ENCODE assay signal across 21 cellular contexts in the genomic region with DNA sequence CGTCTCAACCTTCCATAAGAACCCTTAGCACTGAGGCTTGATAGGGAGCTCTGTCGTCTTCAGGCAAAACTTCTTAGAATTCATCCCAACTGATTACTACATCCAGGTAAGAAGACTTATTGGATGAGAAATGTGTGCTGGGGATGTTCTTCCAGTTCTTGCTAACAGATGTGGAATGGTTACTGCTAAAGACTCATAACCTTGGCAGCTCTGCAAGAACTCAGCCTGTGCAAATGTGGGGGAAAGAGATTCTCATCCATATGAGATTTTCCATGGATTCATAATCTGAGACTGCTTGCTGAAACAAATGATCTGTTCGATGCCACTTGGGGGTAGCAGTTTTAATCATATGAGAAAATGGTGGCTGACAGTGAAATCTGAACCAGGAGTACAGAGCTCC. TPM values are rescaled to one million over a fixed set of nuclear protein-coding genes. Genes with fewer than 3 reads are reported as not detected.
DNase-seq lines count a peak whose midpoint lies in the region; ATAC-seq, FAIRE-seq and TF ChIP-seq lines count a peak whose summit lies in the region.
"Had no signal": no experiment of that assay in that cellular context is flagged by ENCODE, and none has a peak within 500 bp of the region (broad histone marks: within the 10 kb centered on the region; RNA-seq: fewer than 3 reads in every experiment).

No MANE protein-coding gene starts in this region.

- H3K23ac ChIP-seq in H1 (ENCODE audit: insufficient read length): no peak overlapping the region

- H2AK5ac ChIP-seq in H1 (ENCODE audit: low read depth, low read length): no peak overlapping the region

- in situ Hi-C loops in GM23248 (cut with MboI): no loop called here

- H3K27me3 ChIP-seq in GM23248 (replicated peaks; ENCODE audit: insufficient read depth) (no peaks in the 10 kb centered on the region), H1 (replicated peaks in 1 of 4; ENCODE audit: control insufficient read depth in 3 of 4, extremely low read depth in 1 of 4, insufficient read depth in 3 of 4, low read length in 3 of 4) (no peaks in the 10 kb centered on the region), neural progenitor cell (no peaks in the 10 kb centered on the region)
- H3K27me3 ChIP-seq: BLaER1 had no signal

- H4K5ac ChIP-seq in H1 (ENCODE audit: insufficient read length, low read depth, low read length): no peak overlapping the region

- H3K27ac ChIP-seq in GM23248 (no peak overlapping the region), H1 (ENCODE audit: low read depth, low read length) (no peak overlapping the region), neural progenitor cell (no peak overlapping the region)
- H3K27ac ChIP-seq: BLaER1, KMS-11 had no signal

- no peak for TF ChIP-seq EP300 in H1 (IDR thresholded peaks at IDR 0.05; ENCODE audit: borderline replicate concordance in 1 of 2, low read depth in 2 of 2, low read length in 2 of 2)

- DNase-seq in GM23248: peak; percentile 30
- no peak for DNase-seq in H1 (ENCODE audit: low read depth in 1 of 2, low spot score in 2 of 2)
- DNase-seq in neural progenitor cell (ENCODE audit: low spot score): no peak
- DNase-seq in stimulated activated effector memory CD8-positive, alpha-beta T cell treated with anti-CD3 and anti-CD28 coated beads, Interleukin-12 subunit alpha, Interleukin-12 subunit beta, amount 100 ng/mL, for 72 hours (ENCODE audit: low spot score in 2 of 2): no peak
- no peak for DNase-seq in cerebellar cortex (ENCODE audit: low spot score)
- no peak for DNase-seq in EL
- DNase-seq: ACHN; CD4-positive, alpha-beta memory T cell; DMS153; DMS79; GF-D8; H7 had no signal

- WGBS in GM23248 (ENCODE audit: low coverage in 1 of 2, low lambda C conversion rate in 2 of 2, missing lambda C conversion rate in 2 of 2), 2 experiments: 48 to 50% methylated on average over 3 of the region's 3 CpGs
- WGBS in H1 (ENCODE audit: extremely low coverage in 1 of 2, insufficient coverage in 1 of 2, insufficient read length in 1 of 2, insufficient replicate concordance in 2 of 2, low coverage in 1 of 2, low lambda C conversion rate in 2 of 2, missing lambda C conversion rate in 1 of 2), 2 experiments: 80% methylated on average over 3 of the region's 3 CpGs; no CpG with 5 or more reads in 1 of the 2 experiments

- no peak overlapping the region for H3K18ac ChIP-seq in H1 (ENCODE audit: extremely low read depth, low read length)

- ATAC-seq in stimulated activated effector memory CD8-positive, alpha-beta T cell treated with anti-CD3 and anti-CD28 coated beads, Interleukin-12 subunit alpha, Interleukin-12 subunit beta, amount 100 ng/mL, for 72 hours: no peak
- ATAC-seq in GM21737 (IDR thresholded peaks at IDR 0.05; ENCODE audit: unreplicated experiment): no peak
- ATAC-seq in HG02885 (IDR thresholded peaks at IDR 0.05; ENCODE audit: poor library complexity, unreplicated experiment): no peak
- ATAC-seq: GM12878, GM23338 had no signal

- H2BK5ac ChIP-seq in H1 (ENCODE audit: low read depth, low read length): no peak overlapping the region

- H3K4ac ChIP-seq in H1 (replicated peaks; ENCODE audit: insufficient read length, low read depth, low read length): no peak overlapping the region

- H3K23me2 ChIP-seq in H1 (ENCODE audit: low read depth, low read length): no peaks in the 10 kb centered on the region

- H2BK12ac ChIP-seq in H1 (ENCODE audit: low read depth, low read length): no peak overlapping the region

- CTCF ChIA-PET in H1 (lab: Charles Lee; ENCODE audit: partially characterized antibody): interaction anchor here (0.6 to 0.8 kb wide), 2 partner anchors 8 to 129 kb away, joined by 3 read pairs; no protein-coding TSS in a partner anchor

- H3K9me3 ChIP-seq in GM23248 (ENCODE audit: low read depth): no peaks in the 10 kb centered on the region
- peaks cover 13 to 17% of the 10 kb centered on the region in 2 experiments for H3K9me3 ChIP-seq in H1 (ENCODE audit: insufficient read depth in 2 of 2, low read depth in 1 of 2, low read length in 1 of 2)
- H3K9me3 ChIP-seq in neural progenitor cell (ENCODE audit: low read depth): no peaks in the 10 kb centered on the region

- no peaks in the 10 kb centered on the region for H3F3A ChIP-seq in GM23248 (ENCODE audit: insufficient read depth)
- H3F3A ChIP-seq in neural progenitor cell (ENCODE audit: low read depth): no peaks in the 10 kb centered on the region

- no peak for TF ChIP-seq RAD21 in H1 (IDR thresholded peaks at IDR 0.05 in 1 of 2, conservative IDR thresholded peaks at IDR 0.05 in 1 of 2; ENCODE audit: low read depth in 2 of 2, low read length in 2 of 2)

- peaks cover 15% of the 10 kb centered on the region for H3K9me3 Mint-ChIP-seq in neural progenitor cell
- H3K9me3 Mint-ChIP-seq in stimulated activated effector memory CD8-positive, alpha-beta T cell treated with anti-CD3 and anti-CD28 coated beads, Interleukin-12 subunit alpha, Interleukin-12 subunit beta, amount 100 ng/mL, for 72 hours: no peaks in the 10 kb centered on the region

- H4K8ac ChIP-seq in H1 (ENCODE audit: extremely low read depth, insufficient read depth, low read length): no peak overlapping the region

- H3K4me2 ChIP-seq in GM23248 (ENCODE audit: unreplicated experiment): no peak overlapping the region
- H3K4me2 ChIP-seq in H1 (ENCODE audit: insufficient read depth in 1 of 2, low read depth in 2 of 2, low read length in 2 of 2): no peak overlapping the region
- no peak overlapping the region for H3K4me2 ChIP-seq in neural progenitor cell
- H3K4me2 ChIP-seq: BLaER1, GM23338, KMS-11 had no signal

- H2BK20ac ChIP-seq in H1 (ENCODE audit: low read length): no peak overlapping the region

- H3K4me1 ChIP-seq in GM23248 (ENCODE audit: insufficient read depth) (no peaks in the 10 kb centered on the region), H1 (replicated peaks in 1 of 4; ENCODE audit: control insufficient read depth in 3 of 4, insufficient read depth in 4 of 4, low read length in 3 of 4) (no peaks in the 10 kb centered on the region), neural progenitor cell (no peaks in the 10 kb centered on the region)
- H3K4me1 ChIP-seq: BLaER1 had no signal

- no peak for TF ChIP-seq POLR2A in H1 (IDR thresholded peaks at IDR 0.05; ENCODE audit: control extremely low read depth in 1 of 2, low read depth in 2 of 2, low read length in 2 of 2)

- H3K36me3 Mint-ChIP-seq in neural progenitor cell: peaks cover 36% of the 10 kb centered on the region
- peaks cover 52% of the 10 kb centered on the region for H3K36me3 Mint-ChIP-seq in stimulated activated effector memory CD8-positive, alpha-beta T cell treated with anti-CD3 and anti-CD28 coated beads, Interleukin-12 subunit alpha, Interleukin-12 subunit beta, amount 100 ng/mL, for 72 hours

- H3K56ac ChIP-seq in H1 (replicated peaks; ENCODE audit: insufficient read length, low read depth, low read length): no peak overlapping the region

- no peaks in the 10 kb centered on the region; the same call in 1 of the 2 replicates for H3K79me1 ChIP-seq in H1 (ENCODE audit: low read depth, low read length)

- H2AFZ ChIP-seq in GM23248: no peak overlapping the region
- no peak overlapping the region for H2AFZ ChIP-seq in H1 (ENCODE audit: low read length)
- H2AFZ ChIP-seq in neural progenitor cell (replicated peaks): no peak overlapping the region
- H2AFZ ChIP-seq: GM23338 had no signal

- H4K91ac ChIP-seq in H1 (replicated peaks; ENCODE audit: insufficient read length, low read length): no peak overlapping the region

- no peak overlapping the region for H3K14ac ChIP-seq in H1 (ENCODE audit: insufficient read length)

- no peaks in the 10 kb centered on the region for H3K4me1 Mint-ChIP-seq in neural progenitor cell
- no peaks in the 10 kb centered on the region for H3K4me1 Mint-ChIP-seq in stimulated activated effector memory CD8-positive, alpha-beta T cell treated with anti-CD3 and anti-CD28 coated beads, Interleukin-12 subunit alpha, Interleukin-12 subunit beta, amount 100 ng/mL, for 72 hours
- H3K4me1 Mint-ChIP-seq: CD14-positive monocyte; CD4-positive, alpha-beta memory T cell; GM23338 had no signal

- no peaks in the 10 kb centered on the region for H3K27me3 Mint-ChIP-seq in neural progenitor cell (ENCODE audit: insufficient read depth, low read depth)
- H3K27me3 Mint-ChIP-seq: CD4-positive, alpha-beta memory T cell had no signal

- POLR2A ChIA-PET in H1 (lab: Charles Lee; ENCODE audit: partially characterized antibody): no interaction called here

- no peak overlapping the region for H2BK15ac ChIP-seq in H1 (ENCODE audit: low read length)

- no peak for TF ChIP-seq CTCF in H1 (IDR thresholded peaks at IDR 0.05; ENCODE audit: control extremely low read depth in 1 of 3, insufficient read depth in 1 of 3, low read depth in 1 of 3, low read length in 3 of 3)
- TF ChIP-seq CTCF in neural progenitor cell (IDR thresholded peaks at IDR 0.05): no peak

- H4K20me1 ChIP-seq in GM23248 (ENCODE audit: insufficient read depth) (no peaks in the 10 kb centered on the region), H1 (replicated peaks in 1 of 2; ENCODE audit: control insufficient read depth in 1 of 2, insufficient read depth in 2 of 2, low read length in 2 of 2) (no peaks in the 10 kb centered on the region), neural progenitor cell (ENCODE audit: low read depth) (no peaks in the 10 kb centered on the region)
- H4K20me1 ChIP-seq: BLaER1 had no signal

- H3K4me3 Mint-ChIP-seq in neural progenitor cell: no peak overlapping the region
- H3K4me3 Mint-ChIP-seq in stimulated activated effector memory CD8-positive, alpha-beta T cell treated with anti-CD3 and anti-CD28 coated beads, Interleukin-12 subunit alpha, Interleukin-12 subunit beta, amount 100 ng/mL, for 72 hours: no peak overlapping the region
- H3K4me3 Mint-ChIP-seq: CD14-positive monocyte; CD4-positive, alpha-beta memory T cell; GM23338 had no signal

- no peak overlapping the region for H3K4me3 ChIP-seq in GM23248
- no peak overlapping the region for H3K4me3 ChIP-seq in H1 (ENCODE audit: extremely low read depth in 1 of 4, insufficient read depth in 2 of 4, low read depth in 3 of 4, low read length in 4 of 4)
- no peak overlapping the region for H3K4me3 ChIP-seq in neural progenitor cell
- H3K4me3 ChIP-seq: BLaER1, GM12878, GM23338 had no signal

- no peaks in the 10 kb centered on the region for H3K36me3 ChIP-seq in GM23248 (ENCODE audit: low read depth)
- peaks cover 7 to 64% (median 32%) of the 10 kb centered on the region in 4 experiments for H3K36me3 ChIP-seq in H1 (ENCODE audit: control insufficient read depth in 2 of 4, insufficient read depth in 4 of 4, low read length in 3 of 4)
- no peaks in the 10 kb centered on the region for H3K36me3 ChIP-seq in neural progenitor cell

- no peaks in the 10 kb centered on the region for H3K79me2 ChIP-seq in GM23248 (ENCODE audit: insufficient read depth)
- H3K79me2 ChIP-seq in H1 (ENCODE audit: control insufficient read depth in 1 of 2, insufficient read depth in 2 of 2, low read length in 2 of 2): no peaks in the 10 kb centered on the region
- no peaks in the 10 kb centered on the region for H3K79me2 ChIP-seq in neural progenitor cell (ENCODE audit: low read depth)

- FAIRE-seq in H1 (lab: Jason Lieb, UNC): peak; percentile 39
- FAIRE-seq: A204.1, GM12878, GM19239 had no signal

- no peak overlapping the region for H2BK120ac ChIP-seq in H1 (replicated peaks; ENCODE audit: low read depth, low read length)

- no peak overlapping the region for H3K9ac ChIP-seq in GM23248
- H3K9ac ChIP-seq in H1 (replicated peaks in 1 of 4; ENCODE audit: extremely low read depth in 1 of 4, low read depth in 3 of 4, low read length in 3 of 4): no peak overlapping the region
- no peak overlapping the region for H3K9ac ChIP-seq in neural progenitor cell
- H3K9ac ChIP-seq: BLaER1, KMS-11 had no signal

- no peaks in the 10 kb centered on the region for H3K9me2 ChIP-seq in GM23248 (ENCODE audit: insufficient read depth)

- H3K27ac Mint-ChIP-seq in neural progenitor cell: peak overlapping the region; percentile 59
- peak overlapping the region; percentile 45 for H3K27ac Mint-ChIP-seq in stimulated activated effector memory CD8-positive, alpha-beta T cell treated with anti-CD3 and anti-CD28 coated beads, Interleukin-12 subunit alpha, Interleukin-12 subunit beta, amount 100 ng/mL, for 72 hours
- H3K27ac Mint-ChIP-seq: CD14-positive monocyte; CD4-positive, alpha-beta memory T cell; GM23338 had no signal

RNA-seq across cellular contexts. Expression of gene NTPCR, which starts 48.2 kb away (rescaled TPM):
- total RNA-seq in GM23248 (2014; rRNA removed; shearing (Covaris generic)): 23.8 and 47.0 TPM in 2 replicates
- polyA plus RNA-seq in GM23248 (2016; fragmentation: Nextera tagmentation; extraction: Ambion mirVana) (67.2 and 67.7 TPM in 2 replicates), H1 (2011; rRNA removed) (17.3 and 22.6 TPM in 2 replicates)
- total RNA-seq in H1 (2021; fragmentation: NEBNext Ultra II Directional; extraction: Animal tissue kit (Norgen Biotek cat#: 25700)): 68.6 and 73.1 TPM in 2 replicates
- polyA plus RNA-seq in H1 (2011; cell fraction: cytosol; rRNA removed): 27.6 TPM
- 22.2 TPM for polyA plus RNA-seq in H1 (2011; cell fraction: nucleus; rRNA removed)
- 70.9 to 94.3 TPM (median 85.5 TPM) in 4 replicates for polyA plus RNA-seq in H1 (2012, experiment 1 of 2)
- 50.5 TPM for polyA plus RNA-seq in H1 (2012, experiment 2 of 2)
- 61.7 TPM for polyA plus RNA-seq in H1 (2013, experiment 1 of 2)
- polyA plus RNA-seq in H1 (2013, experiment 2 of 2): 63.0 TPM
- polyA minus RNA-seq in H1 (2011; rRNA and poly(A)+ RNA removed): 23.6 and 28.6 TPM in 2 replicates
- polyA minus RNA-seq in H1 (2011; cell fraction: cytosol; rRNA and poly(A)+ RNA removed): 24.2 TPM
- polyA minus RNA-seq in H1 (2011; cell fraction: nucleus; rRNA and poly(A)+ RNA removed): 51.5 TPM
- 59.4 and 65.7 TPM in 2 replicates for total RNA-seq in neural progenitor cell (ENCODE audit: low replicate concordance)
